Comparison of ENCODE assay signal across 13 cellular contexts in genomic region chr6:2770171-2770570, GRCh38. TPM values are rescaled to one million over a fixed set of nuclear protein-coding genes. Genes with fewer than 3 reads are reported as not detected.
DNase-seq lines count a peak whose midpoint lies in the region; ATAC-seq and TF ChIP-seq lines count a peak whose summit lies in the region.
"Had no signal": no experiment of that assay in that cellular context is flagged by ENCODE, and none has a peak within 500 bp of the region (broad histone marks: within the 10 kb centered on the region; RNA-seq: fewer than 3 reads in every experiment).

No MANE protein-coding gene starts in this region.

- peak; percentile 71 for DNase-seq in SK-N-SH
- peak; percentile 28 for DNase-seq in astrocyte of the hippocampus (ENCODE audit: low read depth, low spot score)
- no peak for DNase-seq in hepatocyte (ENCODE audit: low spot score)
- no peak for DNase-seq in type B pancreatic cell (ENCODE audit: extremely low spot score, unreplicated experiment)
- DNase-seq: GF-D8, HCEC 1CT had no signal

- H3K36me3 ChIP-seq in SK-N-SH (replicated peaks in 1 of 2; ENCODE audit: control insufficient read depth in 1 of 2, insufficient read depth in 2 of 2, low read length in 1 of 2) (peaks cover 42 to 56% of the 10 kb centered on the region in 2 experiments), hepatocyte (replicated peaks; ENCODE audit: insufficient read depth, low read depth) (no peaks in the 10 kb centered on the region)

- H3K4me1 Mint-ChIP-seq in type B pancreatic cell (ENCODE audit: unreplicated experiment): peaks cover 44% of the 10 kb centered on the region

- peaks cover 52% of the 10 kb centered on the region for H4K20me1 ChIP-seq in SK-N-SH (ENCODE audit: insufficient read depth)
- H4K20me1 ChIP-seq in hepatocyte (ENCODE audit: insufficient read depth, poor library complexity, severe bottlenecking): peaks cover 41% of the 10 kb centered on the region

- H2AFZ ChIP-seq in SK-N-SH (ENCODE audit: low read depth): no peak overlapping the region
- H2AFZ ChIP-seq in hepatocyte: no peak overlapping the region

- peak overlapping the region; percentile 37 for H3K27ac Mint-ChIP-seq in type B pancreatic cell
- H3K27ac Mint-ChIP-seq: T-helper 2 cell treated with Interferon-gamma antibody and Interleukin-4, amounts not matched to agents 5 μg/mL and 100 μg/mL, for 36 hours had no signal

- H3K79me2 ChIP-seq in SK-N-SH (ENCODE audit: insufficient read depth) (peaks cover 93% of the 10 kb centered on the region), hepatocyte (peaks cover 91% of the 10 kb centered on the region)

- H3K4me1 ChIP-seq in SK-N-SH (ENCODE audit: control insufficient read depth in 1 of 2, insufficient read depth in 2 of 2, low read depth in 1 of 2, low read length in 1 of 2) (peaks cover 13 to 31% of the 10 kb centered on the region in 2 experiments; a peak in 3 of 4 replicates), hepatocyte (ENCODE audit: insufficient read depth) (peaks cover 28% of the 10 kb centered on the region)

- POLR2A ChIA-PET in SK-N-SH (lab: Yijun Ruan, JAX): no interaction called here

- H3K36me3 Mint-ChIP-seq in type B pancreatic cell: peaks cover 30% of the 10 kb centered on the region

- no peak for TF ChIP-seq EP300 in SK-N-SH (IDR thresholded peaks at IDR 0.05; ENCODE audit: borderline replicate concordance in 1 of 2, low read depth in 1 of 2, low read length in 1 of 2)

- H3K4me2 ChIP-seq in SK-N-SH (no peak overlapping the region; the same call in 1 of the 2 replicates), hepatocyte (peak overlapping the region; percentile 47)

- no peaks in the 10 kb centered on the region for H3K27me3 Mint-ChIP-seq in type B pancreatic cell

- H3K9me3 Mint-ChIP-seq in type B pancreatic cell: no peaks in the 10 kb centered on the region
- H3K9me3 Mint-ChIP-seq: T-helper 2 cell treated with Interferon-gamma antibody and Interleukin-4, amounts not matched to agents 5 μg/mL and 100 μg/mL, for 36 hours had no signal

- CTCF ChIA-PET in SK-N-SH (lab: Yijun Ruan, JAX): interaction anchor here (0.7 to 9.3 kb wide), 8 partner anchors 10 to 269 kb away, joined by 3 to 100 read pairs (median 5); partner anchors contain the start of gene MYLK4

- H3K27me3 ChIP-seq in SK-N-SH (ENCODE audit: insufficient read depth): no peaks in the 10 kb centered on the region
- H3K27me3 ChIP-seq in hepatocyte: no peaks in the 10 kb centered on the region
- H3K27me3 ChIP-seq: vagina had no signal

- 64% methylated on average over 12 of the region's 13 CpGs for WGBS in SK-N-SH (ENCODE audit: low lambda C conversion rate)
- 55% methylated on average over 13 of the region's 13 CpGs for WGBS in hepatocyte (ENCODE audit: low lambda C conversion rate, missing lambda C conversion rate)

- no peak for ATAC-seq in SK-N-SH treated with all-trans-retinoic acid at 6 μM for 48 hours
- ATAC-seq in HG03139 (IDR thresholded peaks at IDR 0.05; ENCODE audit: unreplicated experiment): no peak
- no peak for ATAC-seq in GM19324 (IDR thresholded peaks at IDR 0.05; ENCODE audit: low FRiP score, unreplicated experiment)
- ATAC-seq in HG02759 (IDR thresholded peaks at IDR 0.05; ENCODE audit: unreplicated experiment): no peak

- TF ChIP-seq CTCF in SK-N-SH (IDR thresholded peaks at IDR 0.05) (no peak), hepatocyte (IDR thresholded peaks at IDR 0.05; ENCODE audit: poor library complexity) (no peak), type B pancreatic cell (conservative IDR thresholded peaks at IDR 0.05) (no peak)

- H3K9me3 ChIP-seq in SK-N-SH: no peaks in the 10 kb centered on the region
- no peaks in the 10 kb centered on the region for H3K9me3 ChIP-seq in hepatocyte (ENCODE audit: low read depth)
- H3K9me3 ChIP-seq: prostate gland, vagina had no signal

- no peaks in the 10 kb centered on the region for H3F3A ChIP-seq in SK-N-SH (replicated peaks; ENCODE audit: insufficient read depth)

- H3K27ac ChIP-seq in SK-N-SH (ENCODE audit: low read depth in 2 of 2, low read length in 1 of 2): no peak overlapping the region
- no peak overlapping the region for H3K27ac ChIP-seq in hepatocyte
- H3K27ac ChIP-seq: prostate gland, vagina had no signal

- H3K9me2 ChIP-seq in SK-N-SH: no peaks in the 10 kb centered on the region
- H3K9me2 ChIP-seq in hepatocyte (replicated peaks; ENCODE audit: insufficient read depth): no peaks in the 10 kb centered on the region

- no peak overlapping the region for H3K9ac ChIP-seq in SK-N-SH

- H3K4me3 Mint-ChIP-seq in type B pancreatic cell: peak overlapping the region; percentile 62
- H3K4me3 Mint-ChIP-seq: T-helper 2 cell treated with Interferon-gamma antibody and Interleukin-4, amounts not matched to agents 5 μg/mL and 100 μg/mL, for 36 hours had no signal

- H3K4me3 ChIP-seq in SK-N-SH (ENCODE audit: low read depth in 2 of 2, low read length in 1 of 2) (no peak overlapping the region), hepatocyte (no peak overlapping the region)
- H3K4me3 ChIP-seq: prostate gland, vagina had no signal

- no peak for TF ChIP-seq RAD21 in SK-N-SH (IDR thresholded peaks at IDR 0.05; ENCODE audit: low read length)

TF ChIP-seq in SK-N-SH, 30 proteins besides CTCF, POLR2A, EP300 and RAD21 (continues in another document):
- TF ChIP-seq YY1 (IDR thresholded peaks at IDR 0.05; ENCODE audit: low read depth) (no peak), REST (IDR thresholded peaks at IDR 0.05; ENCODE audit: low read depth, low read length) (no peak), FOXM1 (IDR thresholded peaks at IDR 0.05; ENCODE audit: low read depth) (no peak), ELF1 (IDR thresholded peaks at IDR 0.05) (no peak), TAF1 (IDR thresholded peaks at IDR 0.05; ENCODE audit: borderline replicate concordance, low read depth, low read length) (no peak)

TF ChIP-seq in SK-N-SH treated with all-trans-retinoic acid at 6 μM for 48 hours, 23 proteins besides CTCF, POLR2A, EP300 and RAD21:
- TF ChIP-seq TSHZ2 (CRISPR knock-in tag; IDR thresholded peaks at IDR 0.05) (no peak), GLIS3 (CRISPR knock-in tag; IDR thresholded peaks at IDR 0.05) (no peak), POU6F1 (CRISPR knock-in tag; IDR thresholded peaks at IDR 0.05; ENCODE audit: borderline replicate concordance, low read depth) (no peak)

RNA-seq across cellular contexts. Expression of gene WRNIP1, which starts 5.0 kb away (rescaled TPM):
- polyA plus RNA-seq in SK-N-SH (2012; rRNA removed): 47.5 and 49.0 TPM in 2 replicates
- polyA plus RNA-seq in SK-N-SH (2012; cell fraction: cytosol; rRNA removed): 38.6 and 45.1 TPM in 2 replicates
- polyA plus RNA-seq in SK-N-SH (2012; cell fraction: nucleus; rRNA removed): 50.2 and 58.7 TPM in 2 replicates
- total RNA-seq in hepatocyte: 47.6 TPM in 2 replicates
- polyA plus RNA-seq in hepatocyte: 44.9 and 54.6 TPM in 2 replicates
- total RNA-seq in type B pancreatic cell (ENCODE audit: low replicate concordance): 37.6 and 41.2 TPM in 2 replicates

RNA-seq across cellular contexts. Expression of gene MYLK4, which starts 19.4 kb away (rescaled TPM):
- polyA plus RNA-seq in SK-N-SH (2012; rRNA removed) (0.16 and 0.18 TPM in 2 replicates), hepatocyte (0.29 and 0.36 TPM in 2 replicates)
- 0.17 and 0.20 TPM in 2 replicates for polyA plus RNA-seq in SK-N-SH (2012; cell fraction: cytosol; rRNA removed)
- 0.41 and 0.69 TPM in 2 replicates for polyA plus RNA-seq in SK-N-SH (2012; cell fraction: nucleus; rRNA removed)
- total RNA-seq in hepatocyte (0.28 and 0.43 TPM in 2 replicates), type B pancreatic cell (ENCODE audit: low replicate concordance) (0.29 and 0.65 TPM in 2 replicates)

Comparison
In these comparisons a context has a peak if more than half of its experiments do, and no peak if none do; other contexts are left out.
1. DNase-seq: peak in SK-N-SH (single experiment) and astrocyte of the hippocampus (single experiment); none in hepatocyte (single experiment) and type B pancreatic cell (single experiment).